Comparison of ENCODE assay signal across 28 cellular contexts in the genomic region with DNA sequence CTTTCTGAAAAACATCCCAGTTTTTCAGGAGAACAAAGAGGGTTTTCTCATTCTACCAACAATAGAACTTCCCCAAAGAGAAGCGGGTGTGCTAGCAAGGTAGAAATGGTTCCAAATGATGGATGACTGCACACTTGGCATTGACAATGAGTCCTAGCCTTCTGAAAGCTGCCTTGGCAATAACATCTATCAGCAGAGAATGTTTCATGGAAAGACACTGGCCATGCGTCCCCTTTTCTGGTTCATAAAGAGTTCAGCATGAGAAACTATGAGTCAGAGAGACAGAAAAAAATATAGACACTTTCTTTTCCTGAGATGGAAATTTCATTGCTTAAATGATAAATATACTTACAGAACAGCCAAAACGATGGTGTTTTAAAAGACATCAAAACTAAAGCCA.
"Had no signal": no experiment of that assay in that cellular context is flagged by ENCODE, and none has a peak within 500 bp of the region (broad histone marks: within the 10 kb centered on the region; RNA-seq: fewer than 3 reads in every experiment).

No MANE protein-coding gene starts in this region.

- FAIRE-seq: TTC549 had no signal

- DNase-seq: activated CD4-positive, alpha-beta T cell treated with anti-CD3 and anti-CD28 coated beads for 48 hours; activated CD4-positive, alpha-beta T cell treated with anti-CD3 and anti-CD28 coated beads, Interleukin-2, amount 50 U/mL, for 48 hours; activated CD8-positive, alpha-beta memory T cell treated with anti-CD3 and anti-CD28 coated beads for 24 hours; activated effector memory CD4-positive, alpha-beta T cell treated with anti-CD3 and anti-CD28 coated beads, Interleukin-2, amount 50 U/mL, for 16 hours; activated naive CD4-positive, alpha-beta T cell treated with anti-CD3 and anti-CD28 coated beads for 36 hours; activated naive CD8-positive, alpha-beta T cell treated with anti-CD3 and anti-CD28 coated beads for 36 hours; activated T-cell treated with anti-CD3 and anti-CD28 coated beads, Interleukin-2, amount 50 U/mL, for 1 hour; central memory CD4-positive, alpha-beta T cell; endodermal cell; esophagus squamous epithelium; head of caudate nucleus; hippocampal formation; immature natural killer cell; left ventricle myocardium inferior; naive B cell; nephron progenitor cell; right lobe of liver; stimulated activated CD4-positive, alpha-beta T cell treated with anti-CD3 and anti-CD28 coated beads, Interleukin-2, amount 100 ng/mL, for 48 hours; stimulated activated naive CD4-positive, alpha-beta T cell treated with Interleukin-2 at 50 U/mL for 16 hours; T-helper 1 cell; T-helper 9 cell; testis; transverse colon had no signal

- H3K4me3 ChIP-seq: ascending aorta, breast epithelium, esophagus squamous epithelium, gastroesophageal sphincter, left ventricle myocardium inferior, lung, right lobe of liver, testis, transverse colon had no signal
